8 cellular contexts compared by ENCODE assay signal in the genomic region with DNA sequence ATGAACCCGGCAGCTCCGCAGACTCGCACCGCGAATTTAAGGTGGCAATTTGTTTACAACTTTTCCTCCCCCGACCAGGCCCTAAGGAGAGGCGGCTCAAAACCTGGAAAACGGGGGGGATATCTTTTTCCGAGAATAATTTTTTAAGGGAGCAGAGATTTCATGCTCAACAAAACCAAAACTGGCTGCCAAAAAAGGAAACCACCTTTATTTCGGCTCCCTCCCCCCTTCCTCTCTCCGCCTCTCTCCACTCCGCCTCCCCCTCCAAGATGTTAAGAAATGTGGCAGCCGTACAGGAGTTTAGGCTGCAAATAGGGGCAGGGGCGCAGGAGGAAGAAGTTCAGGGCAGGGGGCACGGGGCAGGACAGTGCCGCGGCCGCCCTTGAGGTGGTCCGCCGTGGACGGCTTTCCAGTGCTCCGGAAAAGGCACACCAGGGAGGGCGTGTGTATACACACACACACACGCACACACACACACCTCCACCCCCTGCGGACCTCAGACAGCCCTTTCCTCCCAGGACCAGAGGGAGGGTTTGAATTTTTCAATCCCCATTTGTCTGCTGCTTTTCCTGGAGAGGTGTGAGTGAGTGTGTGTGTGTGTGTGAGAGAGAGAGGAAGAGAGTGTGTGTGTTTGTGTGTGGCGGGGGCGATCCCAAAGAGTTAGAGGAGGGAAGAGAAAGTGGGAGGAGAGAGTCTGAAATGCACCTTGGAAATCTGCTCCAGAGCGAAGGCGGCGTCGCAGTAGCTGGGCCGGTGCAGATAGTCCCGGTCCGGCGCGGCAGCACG. TPM values are rescaled to one million over a fixed set of nuclear protein-coding genes. Genes with fewer than 3 reads are reported as not detected.
DNase-seq lines count a peak whose midpoint lies in the region; ATAC-seq and TF ChIP-seq lines count a peak whose summit lies in the region.

No MANE protein-coding gene starts in this region.

- H3K27ac ChIP-seq in urinary bladder (ENCODE audit: low read depth) = peak overlapping the region; percentile 79

- peaks cover 1% of the 10 kb centered on the region for H3K36me3 ChIP-seq in urinary bladder (ENCODE audit: insufficient read depth)

- WGBS in urinary bladder = under 1% methylated on average over 37 of the region's 37 CpGs

- no peaks in the 10 kb centered on the region for H3K4me1 ChIP-seq in urinary bladder (ENCODE audit: insufficient read depth)

- ATAC-seq in GM21576 (IDR thresholded peaks at IDR 0.05; ENCODE audit: unreplicated experiment) = no peak

- peak overlapping the region; percentile 100 for H3K4me3 ChIP-seq in urinary bladder (ENCODE audit: low read depth, low read length)

- DNase-seq in NCI-H2107 treated with DMSO at 0.1 percent for 48 hours (lab: John Stamatoyannopoulos, UW; ENCODE audit: unreplicated experiment) (peak; percentile 18), NCI-H2107 (lab: John Stamatoyannopoulos, UW) (no peak), NCI-H345 (lab: John Stamatoyannopoulos, UW) (peak; percentile 37), activated T-cell treated with anti-CD3 and anti-CD28 coated beads for 4 hours (peak; percentile 26), erythroblast (lab: John Stamatoyannopoulos, UW) (peak; percentile 37 to 50), myocyte (ENCODE audit: low read depth) (peak; percentile 59)

- no peak for TF ChIP-seq POLR2A in erythroblast (IDR thresholded peaks at IDR 0.05; ENCODE audit: low read length)

RNA-seq across cellular contexts. Expression of a gene that starts 9.1 kb away (rescaled TPM):
- total RNA-seq in myocyte (1.7 and 3.9 TPM in 2 replicates), urinary bladder (48.0 TPM)
- polyA plus RNA-seq in myocyte (2012) = 1.8 TPM
- polyA plus RNA-seq in urinary bladder = 30.1 TPM
